In genomic region chr18:65352183-65352582, GRCh38 we compare ENCODE assay signal across 1 cellular context.
TF ChIP-seq lines count a peak whose summit lies in the region.

No MANE protein-coding gene starts in this region.

TF ChIP-seq in GM23338, 12 proteins besides CTCF, POLR2A, EP300 and RAD21 (continued from another document):
- TF ChIP-seq ZNF462 (CRISPR knock-in tag; IDR thresholded peaks at IDR 0.05) = no peak
